Comparison of ENCODE assay signal across 8 cellular contexts in genomic region chr19:55654833-55655647, GRCh38. TPM values are rescaled to one million over a fixed set of nuclear protein-coding genes. Genes with fewer than 3 reads are reported as not detected.
A peak's percentile ranks its signal among the peaks of the same experiment; 100 is the strongest.
DNase-seq lines count a peak whose midpoint lies in the region; ATAC-seq and TF ChIP-seq lines count a peak whose summit lies in the region.

Gene U2AF2 (plus strand): TSS chr19:55655035. CDS start chr19:55655105, 70 bp downstream.

- H3K36me3 ChIP-seq in lower lobe of right lung: peaks cover 24% of the 10 kb centered on the region

- H3K4me1 Mint-ChIP-seq in activated CD4-positive, alpha-beta memory T cell treated with anti-CD3 and anti-CD28 coated beads, Interleukin-2, amount 10 ng/mL, durations not matched to agents 7 days and 5 days: peaks cover 41% of the 10 kb centered on the region

- peak within 1 kb of the TSS; percentile 95 for H3K4me3 ChIP-seq in lower lobe of right lung

- POLR2A ChIA-PET in activated CD4-positive, alpha-beta memory T cell treated with anti-CD3 and anti-CD28 coated beads, Interleukin-2, amount 10 ng/mL, durations not matched to agents 7 days and 5 days (lab: Charles Lee): interaction anchor here (0.5 to 2.5 kb wide), 22 partner anchors 9 to 316 kb away, joined by 3 to 23 read pairs (median 4); partner anchors contain the start of genes FIZ1, KMT5C, NAT14 and TMEM238

- no peak for TF ChIP-seq CTCF in C4-2B (conservative IDR thresholded peaks at IDR 0.05)
- no peak for TF ChIP-seq CTCF in lower lobe of right lung (IDR thresholded peaks at IDR 0.05)

- H3K9me3 Mint-ChIP-seq in activated CD4-positive, alpha-beta memory T cell treated with anti-CD3 and anti-CD28 coated beads, Interleukin-2, amount 10 ng/mL, durations not matched to agents 7 days and 5 days: no peaks in the 10 kb centered on the region

- no peaks in the 10 kb centered on the region for H3K27me3 Mint-ChIP-seq in activated CD4-positive, alpha-beta memory T cell treated with anti-CD3 and anti-CD28 coated beads, Interleukin-2, amount 10 ng/mL, durations not matched to agents 7 days and 5 days

- DNase-seq in NCI-H774 (lab: John Stamatoyannopoulos, UW) (peak; percentile 88), ecto neural progenitor cell (ENCODE audit: low spot score) (peak; percentile 98), lower lobe of right lung (peak; percentile 96)
- peak; percentile 96 for DNase-seq in activated CD4-positive, alpha-beta memory T cell treated with anti-CD3 and anti-CD28 coated beads, Interleukin-2, amount 10 ng/mL, durations not matched to agents 7 days and 5 days
- peak; percentile 92 to 95 (median 93) for DNase-seq in stimulated activated CD4-positive, alpha-beta T cell treated with anti-CD3 and anti-CD28 coated beads, TNF-alpha, amount 100 ng/mL, for 24 hours (ENCODE audit: low read depth in 3 of 3)

- H3K36me3 Mint-ChIP-seq in activated CD4-positive, alpha-beta memory T cell treated with anti-CD3 and anti-CD28 coated beads, Interleukin-2, amount 10 ng/mL, durations not matched to agents 7 days and 5 days (ENCODE audit: low read depth): peaks cover 35% of the 10 kb centered on the region

- peak within 1 kb of the TSS; percentile 83 for H3K4me3 Mint-ChIP-seq in activated CD4-positive, alpha-beta memory T cell treated with anti-CD3 and anti-CD28 coated beads, Interleukin-2, amount 10 ng/mL, durations not matched to agents 7 days and 5 days

- H3K27ac Mint-ChIP-seq in activated CD4-positive, alpha-beta memory T cell treated with anti-CD3 and anti-CD28 coated beads, Interleukin-2, amount 10 ng/mL, durations not matched to agents 7 days and 5 days: peak within 1 kb of the TSS; percentile 94

- CTCF ChIA-PET in activated CD4-positive, alpha-beta memory T cell treated with anti-CD3 and anti-CD28 coated beads, Interleukin-2, amount 10 ng/mL, durations not matched to agents 7 days and 5 days (lab: Charles Lee): interaction anchor here (0.6 to 3.0 kb wide), 24 partner anchors 9 to 1466 kb away, joined by 3 to 25 read pairs (median 5); partner anchors contain the start of genes EPN1, FIZ1, KMT5C and MBOAT7

- no peaks in the 10 kb centered on the region for H3K9me3 ChIP-seq in lower lobe of right lung

- peak; percentile 40 for ATAC-seq in GM19328 (IDR thresholded peaks at IDR 0.05; ENCODE audit: unreplicated experiment)
- ATAC-seq in HG03469 (IDR thresholded peaks at IDR 0.05; ENCODE audit: unreplicated experiment): peak; percentile 19
- peak; percentile 77 to 85 for ATAC-seq in lower lobe of right lung

- H3K27me3 ChIP-seq in lower lobe of right lung (ENCODE audit: low read depth): no peaks in the 10 kb centered on the region

- H3K27ac ChIP-seq in C4-2B (peak within 1 kb of the TSS; percentile 100), lower lobe of right lung (peak within 1 kb of the TSS; percentile 98)

- intact Hi-C loops in lower lobe of right lung (cut with DNase I): no loop called here

- peaks cover 49% of the 10 kb centered on the region for H3K4me1 ChIP-seq in lower lobe of right lung

RNA-seq across cellular contexts. Expression of gene U2AF2, which starts in this region (rescaled TPM):
- total RNA-seq in activated CD4-positive, alpha-beta memory T cell treated with anti-CD3 and anti-CD28 coated beads, Interleukin-2, amount 10 ng/mL, durations not matched to agents 7 days and 5 days: 100 to 1,000 TPM; 204 to 213 TPM
- total RNA-seq in lower lobe of right lung: 143 TPM

Comparison
In these comparisons a context has a peak if more than half of its experiments do, and no peak if none do; other contexts are left out.
1. Peak in every context shown above with its lines: DNase-seq, ATAC-seq, H3K4me3 ChIP-seq and H3K27ac ChIP-seq.
2. ATAC-seq: peak in every context shown above with its lines; median percentile 81 in lower lobe of right lung; 40 in GM19328; 19 in HG03469.